8 cellular contexts compared by ENCODE assay signal in genomic region chr5:149452665-149453617, GRCh38.
A peak's percentile ranks its signal among the peaks of the same experiment; 100 is the strongest.
DNase-seq lines count a peak whose midpoint lies in the region; ATAC-seq lines count a peak whose summit lies in the region.

No MANE protein-coding gene starts in this region.

- H3K4me1 ChIP-seq in rectal smooth muscle tissue (ENCODE audit: control insufficient read depth, insufficient read depth, low read length), result peaks cover 59% of the 10 kb centered on the region
- H3K4me1 ChIP-seq in CD4-positive, alpha-beta memory T cell (ENCODE audit: insufficient read depth, low read length), result no peaks in the 10 kb centered on the region

- H3K4me3 Mint-ChIP-seq in CD4-positive, alpha-beta memory T cell, result no peak overlapping the region

- CTCF ChIA-PET in CD4-positive, alpha-beta memory T cell (lab: Charles Lee; ENCODE audit: partially characterized antibody), result interaction anchor here (1.7 to 2.8 kb wide), 2 partner anchors 8 to 11 kb away, joined by 4 to 14 read pairs; no protein-coding TSS in a partner anchor

- no peaks in the 10 kb centered on the region for H3K9me3 Mint-ChIP-seq in CD4-positive, alpha-beta memory T cell

- H3K27me3 Mint-ChIP-seq in CD4-positive, alpha-beta memory T cell, result no peaks in the 10 kb centered on the region

- H3K27ac ChIP-seq in rectal smooth muscle tissue (ENCODE audit: low read depth, low read length), result peak overlapping the region; percentile 90
- no peak overlapping the region for H3K27ac ChIP-seq in CD4-positive, alpha-beta memory T cell (ENCODE audit: low read depth, low read length)

- peak; percentile 83 for DNase-seq in ELF-1 (ENCODE audit: low read depth, low spot score)
- DNase-seq in amniotic stem cell (lab: John Stamatoyannopoulos, UW), result peak; percentile 84
- DNase-seq in left cardiac atrium, result peak; percentile 84
- DNase-seq in CD4-positive, alpha-beta memory T cell, result no peak

- no peak overlapping the region for H3K4me3 ChIP-seq in rectal smooth muscle tissue (ENCODE audit: low read length)
- H3K4me3 ChIP-seq in CD4-positive, alpha-beta memory T cell (ENCODE audit: low read length in 2 of 2), result no peak overlapping the region

- H3K36me3 Mint-ChIP-seq in CD4-positive, alpha-beta memory T cell, result no peaks in the 10 kb centered on the region

- intact Hi-C loops in left cardiac atrium (cut with DNase I), result loop anchor here in 1 of 2 donors (5.0 kb wide), 1 partner anchor 99 kb away; the partner anchor contains the start of gene CSNK1A1
- intact Hi-C loops in CD4-positive, alpha-beta memory T cell (cut with micrococcal nuclease), result no loop called here

- H3K27ac Mint-ChIP-seq in CD4-positive, alpha-beta memory T cell, result no peak overlapping the region

- POLR2A ChIA-PET in CD4-positive, alpha-beta memory T cell (lab: Charles Lee; ENCODE audit: partially characterized antibody), result no interaction called here

- peak overlapping the region; percentile 26 for H3K9ac ChIP-seq in rectal smooth muscle tissue (ENCODE audit: low read length)

- H3K4me1 Mint-ChIP-seq in CD4-positive, alpha-beta memory T cell, result peaks cover 0 to 4% (median 0%) of the 10 kb centered on the region in 4 donors

- H3K9me3 ChIP-seq in CD4-positive, alpha-beta memory T cell (ENCODE audit: control insufficient read depth in 1 of 2, low read length in 2 of 2), result no peaks in the 10 kb centered on the region

- ATAC-seq in left cardiac atrium, result peak; percentile 56 to 70
- ATAC-seq in GM19324 (IDR thresholded peaks at IDR 0.05; ENCODE audit: low FRiP score, unreplicated experiment), result no peak
- ATAC-seq in HG02973 (IDR thresholded peaks at IDR 0.05; ENCODE audit: unreplicated experiment), result no peak
- ATAC-seq in GM21737 (IDR thresholded peaks at IDR 0.05; ENCODE audit: unreplicated experiment), result no peak

- no peaks in the 10 kb centered on the region for H3K27me3 ChIP-seq in rectal smooth muscle tissue (ENCODE audit: control insufficient read depth, insufficient read depth, low read length)
- H3K27me3 ChIP-seq in CD4-positive, alpha-beta memory T cell (ENCODE audit: insufficient read depth, low read length), result no peaks in the 10 kb centered on the region

- H3K36me3 ChIP-seq in rectal smooth muscle tissue (ENCODE audit: control insufficient read depth, insufficient read depth, low read length), result no peaks in the 10 kb centered on the region
- H3K36me3 ChIP-seq in CD4-positive, alpha-beta memory T cell (ENCODE audit: insufficient read depth, low read length), result no peaks in the 10 kb centered on the region

Comparison
In these comparisons a context has a peak if more than half of its experiments do, and no peak if none do; other contexts are left out.
1. DNase-seq: peak in ELF-1 (single experiment), amniotic stem cell (single experiment) and left cardiac atrium (single experiment); none in CD4-positive, alpha-beta memory T cell (0 of 5).
2. ATAC-seq: peak in left cardiac atrium (2 of 2); none in GM19324 (single experiment), HG02973 (single experiment) and GM21737 (single experiment).